10 cellular contexts compared by ENCODE assay signal in the genomic region with DNA sequence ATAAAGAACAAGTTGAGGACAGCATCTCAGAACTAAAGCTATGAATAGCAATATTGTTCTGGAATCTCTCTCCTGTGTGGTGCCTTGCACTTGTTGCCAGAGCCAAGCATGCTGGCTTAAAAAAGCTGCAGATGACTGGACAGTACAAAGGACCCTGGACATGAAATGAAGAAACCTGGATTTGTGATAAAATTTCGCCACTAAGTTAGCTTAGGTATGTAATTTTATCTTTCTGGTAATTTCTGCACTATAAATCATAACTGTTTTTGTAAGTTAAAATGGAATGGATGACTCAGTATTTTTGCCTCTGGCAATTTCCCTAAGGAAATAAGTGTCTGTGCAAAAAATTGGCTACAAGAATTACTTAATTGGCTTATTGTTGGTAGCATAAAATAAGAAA.
DNase-seq lines count a peak whose midpoint lies in the region; ATAC-seq and TF ChIP-seq lines count a peak whose summit lies in the region.
"Had no signal": no experiment of that assay in that cellular context is flagged by ENCODE, and none has a peak within 500 bp of the region (broad histone marks: within the 10 kb centered on the region; RNA-seq: fewer than 3 reads in every experiment).

No MANE protein-coding gene starts in this region.

- DNase-seq in NCI-H69 (lab: John Stamatoyannopoulos, UW) (peak; percentile 5), choroid plexus epithelial cell (ENCODE audit: low read depth) (peak; percentile 57), iris pigment epithelial cell (ENCODE audit: low read depth) (peak; percentile 76), tibial artery (peak in 1 of 2 donors; percentile 38), germinal center (ENCODE audit: low spot score) (no peak), AG20443 (ENCODE audit: low spot score) (no peak)
- DNase-seq: activated T-cell treated with anti-CD3 and anti-CD28 coated beads, Interleukin-2, amount 50 U/mL, for 4 hours; Kasumi-1 had no signal

- no peak overlapping the region for H3K4me3 ChIP-seq in choroid plexus epithelial cell (ENCODE audit: low read depth, low read length)
- H3K4me3 ChIP-seq in tibial artery = no peak overlapping the region
- H3K4me3 ChIP-seq: skin epidermis had no signal

- peaks cover 0 to 61% (median 24%) of the 10 kb centered on the region in 4 donors for H3K4me1 ChIP-seq in tibial artery

- intact Hi-C loops in tibial artery (cut with DNase I; ENCODE audit: low total_unique reads) = no loop called here

- H3K36me3 ChIP-seq in tibial artery = no peaks in the 10 kb centered on the region

- peaks cover 0 to 4% (median 0%) of the 10 kb centered on the region in 3 donors for H3K9me3 ChIP-seq in tibial artery

- H3K27ac ChIP-seq in tibial artery = peak overlapping the region; percentile 58 to 68

- TF ChIP-seq CTCF in choroid plexus epithelial cell (conservative IDR thresholded peaks at IDR 0.05; ENCODE audit: low read depth, low read length) = no peak
- TF ChIP-seq CTCF in tibial artery (IDR thresholded peaks at IDR 0.05) = no peak

- no peak for ATAC-seq in GM21717 (IDR thresholded peaks at IDR 0.05; ENCODE audit: unreplicated experiment)
- ATAC-seq: activated T-cell treated with anti-CD3 and anti-CD28 coated beads, Interleukin-2, amount 50 U/mL, for 4 hours had no signal

- no peaks in the 10 kb centered on the region for H3K27me3 ChIP-seq in tibial artery

Comparison
In these comparisons a context has a peak if more than half of its experiments do, and no peak if none do; other contexts are left out.
1. DNase-seq: peak in NCI-H69 (single experiment), choroid plexus epithelial cell (single experiment) and iris pigment epithelial cell (single experiment); none in germinal center (single experiment) and AG20443 (single experiment).